ENCODE assay signal across 9 cellular contexts in the genomic region with DNA sequence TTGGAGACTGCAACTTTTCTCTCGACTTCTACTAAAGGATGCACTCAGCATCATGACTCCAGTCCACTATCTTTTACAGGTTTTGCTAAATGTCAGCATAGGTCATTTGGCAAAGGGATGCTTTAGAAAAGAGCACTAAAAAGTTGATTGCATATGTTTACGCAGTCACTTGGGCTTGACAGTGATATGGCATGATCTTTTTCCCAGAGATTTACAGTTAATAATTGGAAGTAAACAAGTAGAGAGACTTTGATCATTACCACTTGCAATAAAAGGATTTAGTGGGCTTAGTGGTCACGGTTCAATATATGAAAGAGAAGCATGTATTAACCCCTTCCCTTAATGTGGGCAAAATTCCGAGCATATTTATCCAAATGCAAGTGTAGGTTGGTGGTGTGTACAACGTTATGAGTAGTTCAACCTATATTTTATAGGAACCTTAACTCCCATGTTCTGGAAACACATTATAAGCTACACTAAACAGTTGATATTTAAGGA. TPM values are rescaled to one million over a fixed set of nuclear protein-coding genes. Genes with fewer than 3 reads are reported as not detected.
DNase-seq lines count a peak whose midpoint lies in the region; ATAC-seq and TF ChIP-seq lines count a peak whose summit lies in the region.
"Had no signal": no experiment of that assay in that cellular context is flagged by ENCODE, and none has a peak within 500 bp of the region (broad histone marks: within the 10 kb centered on the region; RNA-seq: fewer than 3 reads in every experiment).

No MANE protein-coding gene starts in this region.

- H3K4me2 ChIP-seq in BLaER1 = peak overlapping the region; percentile 55

- H3K4me1 ChIP-seq in BLaER1 = no peaks in the 10 kb centered on the region

- H3K4me3 Mint-ChIP-seq in nephron progenitor cell = peak overlapping the region; percentile 94

- peaks cover 75% of the 10 kb centered on the region for H4K20me1 ChIP-seq in BLaER1

- H3K36me3 ChIP-seq in BLaER1 = no peaks in the 10 kb centered on the region; the same call in 1 of the 2 replicates

- H3K4me3 ChIP-seq in BLaER1 (peak overlapping the region; percentile 75), LNCaP clone FGC (ENCODE audit: low read depth, low read length) (peak overlapping the region; percentile 67), dorsolateral prefrontal cortex (peak overlapping the region; percentile 61 to 92 (median 80))

- H3K4me1 Mint-ChIP-seq in nephron progenitor cell = peaks cover 67% of the 10 kb centered on the region

- TF ChIP-seq CTCF in LNCaP clone FGC (IDR thresholded peaks at IDR 0.05; ENCODE audit: control insufficient read depth, extremely low read depth, insufficient read depth) = no peak
- no peak for TF ChIP-seq CTCF in dorsolateral prefrontal cortex (IDR thresholded peaks at IDR 0.05 in 54 of 56, conservative IDR thresholded peaks at IDR 0.05 in 2 of 56; ENCODE audit: low read depth in 1 of 56, partially characterized antibody in 56 of 56)
- TF ChIP-seq CTCF in nephron progenitor cell (IDR thresholded peaks at IDR 0.05) = no peak

- H3K27ac ChIP-seq in BLaER1 (peak overlapping the region; percentile 96), dorsolateral prefrontal cortex (peak overlapping the region in 50 of 59 donors; percentile 14 to 94 (median 88))

- ATAC-seq in HG02642 (IDR thresholded peaks at IDR 0.05; ENCODE audit: poor library complexity, unreplicated experiment) (no peak), GM21737 (IDR thresholded peaks at IDR 0.05; ENCODE audit: unreplicated experiment) (no peak), GM19397 (IDR thresholded peaks at IDR 0.05; ENCODE audit: unreplicated experiment) (no peak)
- ATAC-seq: esophagus mucosa had no signal

- no peak overlapping the region for H3K27ac Mint-ChIP-seq in nephron progenitor cell

- intact Hi-C loops in dorsolateral prefrontal cortex (cut with DNase I) = loop anchor here (2.0 to 10.0 kb wide), 6 partner anchors 18 to 828 kb away; partner anchors contain the start of gene SKIDA1 (in 1 of the 2)

- peaks cover 65% of the 10 kb centered on the region for H3K27me3 Mint-ChIP-seq in nephron progenitor cell (ENCODE audit: low read depth, poor library complexity)

- H3K36me3 Mint-ChIP-seq in nephron progenitor cell (ENCODE audit: low read depth) = peaks cover 17% of the 10 kb centered on the region

- H3K9me3 Mint-ChIP-seq in nephron progenitor cell = no peaks in the 10 kb centered on the region

- H3K27me3 ChIP-seq in BLaER1 (peaks cover 95% of the 10 kb centered on the region), dorsolateral prefrontal cortex (no peaks in the 10 kb centered on the region)

- peak overlapping the region; percentile 97 for H3K9ac ChIP-seq in BLaER1

- no peaks in the 10 kb centered on the region for H3K9me3 ChIP-seq in BLaER1

- DNase-seq in LNCaP clone FGC (ENCODE audit: low read depth) = no peak
- no peak for DNase-seq in dorsolateral prefrontal cortex
- DNase-seq in nephron progenitor cell = no peak
- DNase-seq in H4 (ENCODE audit: low spot score) = no peak

RNA-seq across cellular contexts. Expression of gene BMI1, which starts 1.8 kb away (rescaled TPM):
- 100 to 1,000 TPM in 17 of 120 experiments, 10 to 100 TPM in 103; 48.1 to 140 (median 80.9) TPM for total RNA-seq in dorsolateral prefrontal cortex
- 50.0 and 58.6 TPM in 2 replicates for total RNA-seq in H4 (2014; rRNA removed; shearing (Covaris generic))

RNA-seq across cellular contexts. Expression of gene COMMD3, which starts 6.5 kb away (rescaled TPM):
- total RNA-seq in dorsolateral prefrontal cortex = 10 to 100 TPM; 26.2 to 65.4 (median 41.7) TPM
- 44.9 and 45.2 TPM in 2 replicates for total RNA-seq in H4 (2014; rRNA removed; shearing (Covaris generic))

RNA-seq across cellular contexts. Expression of gene SPAG6, which starts 22.6 kb away (rescaled TPM):
- 10 to 100 TPM in 2 of 120 experiments, 1 to 10 TPM in 117, under 1 TPM in 1; 0.97 to 12.5 (median 4.6) TPM for total RNA-seq in dorsolateral prefrontal cortex
- total RNA-seq in H4 (2014; rRNA removed; shearing (Covaris generic)) = 0.21 TPM in 1 of 2 replicates, not detected in the other
- total RNA-seq: esophagus mucosa had no signal
